14 cellular contexts compared by ENCODE assay signal in the genomic region with DNA sequence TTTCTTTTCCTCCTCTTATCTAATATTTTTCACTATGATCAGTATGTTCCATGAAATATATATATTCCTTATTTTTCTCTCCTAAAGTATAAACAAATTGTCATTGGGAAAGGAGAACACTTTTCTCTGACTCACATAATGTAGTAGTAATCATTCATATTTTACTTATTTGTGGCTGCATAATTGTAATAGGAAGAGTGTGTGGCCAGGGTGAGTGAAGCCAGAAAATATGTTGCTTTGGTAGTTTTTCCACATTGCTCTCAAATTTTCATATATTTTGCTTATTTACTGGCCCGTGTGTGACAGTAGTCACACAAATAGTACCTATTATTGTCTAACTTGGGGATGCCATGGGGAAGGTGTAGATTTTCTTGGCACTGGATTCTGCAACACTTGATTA.
DNase-seq lines count a peak whose midpoint lies in the region; TF ChIP-seq lines count a peak whose summit lies in the region.
"Had no signal": no experiment of that assay in that cellular context is flagged by ENCODE, and none has a peak within 500 bp of the region (broad histone marks: within the 10 kb centered on the region; RNA-seq: fewer than 3 reads in every experiment).

No MANE protein-coding gene starts in this region.

- H3K14ac ChIP-seq in trophoblast cell (ENCODE audit: low read length), result no peak overlapping the region

- no peak overlapping the region for H3K23ac ChIP-seq in trophoblast cell (ENCODE audit: low read length)

- H3K36me3 ChIP-seq in trophoblast cell (ENCODE audit: control insufficient read depth in 1 of 2, insufficient read depth in 2 of 2, low read length in 2 of 2), result no peaks in the 10 kb centered on the region

- no peak overlapping the region for H3K4ac ChIP-seq in trophoblast cell (ENCODE audit: low read depth, low read length)

- H3K27me3 ChIP-seq in trophoblast cell (ENCODE audit: insufficient read depth, low read length), result no peaks in the 10 kb centered on the region

- H3K9me3 ChIP-seq in trophoblast cell (ENCODE audit: insufficient read depth, low read depth, low read length), result no peaks in the 10 kb centered on the region
- H3K9me3 ChIP-seq: A549, Caco-2 had no signal

- no peaks in the 10 kb centered on the region for H3K4me1 ChIP-seq in trophoblast cell (ENCODE audit: control insufficient read depth in 1 of 2, insufficient read depth in 2 of 2, low read length in 2 of 2)
- H3K4me1 ChIP-seq: Caco-2 had no signal

- TF ChIP-seq CTCF in AG10803 (conservative IDR thresholded peaks at IDR 0.05; ENCODE audit: low read length), result no peak
- TF ChIP-seq CTCF in epithelial cell of esophagus (IDR thresholded peaks at IDR 0.05; ENCODE audit: insufficient read depth, low read depth, low read length, missing control alignments), result no peak
- TF ChIP-seq CTCF in lower leg skin (IDR thresholded peaks at IDR 0.05), result no peak

- no peak overlapping the region for H2AFZ ChIP-seq in trophoblast cell (ENCODE audit: insufficient read depth, low read length, poor library complexity)

- H3K27ac ChIP-seq in trophoblast cell (ENCODE audit: low read depth, low read length), result no peak overlapping the region
- H3K27ac ChIP-seq: A549 had no signal

- H4K8ac ChIP-seq in trophoblast cell (ENCODE audit: low read depth, low read length), result no peak overlapping the region

- no peak overlapping the region for H3K9ac ChIP-seq in trophoblast cell (ENCODE audit: low read length)

- WGBS in trophoblast cell (ENCODE audit: extremely low coverage, insufficient coverage, insufficient read length), result no CpG with 5 or more reads among the region's 1 CpG
- WGBS in lower leg skin, 2 donors, result 83 to 95% methylated on average over 1 of the region's 1 CpG

- no peak overlapping the region for H2BK12ac ChIP-seq in trophoblast cell (ENCODE audit: low read length)

- H3K79me1 ChIP-seq in trophoblast cell (ENCODE audit: low read length), result no peaks in the 10 kb centered on the region

- no peak overlapping the region for H4K91ac ChIP-seq in trophoblast cell (ENCODE audit: low read depth, low read length)

- no peak overlapping the region for H3K4me2 ChIP-seq in trophoblast cell (ENCODE audit: low read length)
- H3K4me2 ChIP-seq: A549 had no signal

- no peak for TF ChIP-seq POLR2A in lower leg skin (IDR thresholded peaks at IDR 0.05)

- no peak overlapping the region for H2BK120ac ChIP-seq in trophoblast cell (ENCODE audit: insufficient read depth, low read length, poor library complexity)

- H3K79me2 ChIP-seq in trophoblast cell (ENCODE audit: control insufficient read depth, insufficient read depth, low read length, poor library complexity), result no peaks in the 10 kb centered on the region

- no peak overlapping the region for H2BK5ac ChIP-seq in trophoblast cell (ENCODE audit: low read depth, low read length, poor library complexity)

- H4K12ac ChIP-seq in trophoblast cell (ENCODE audit: low read depth, low read length), result no peak overlapping the region

- DNase-seq in AG10803 (ENCODE audit: low read depth), result peak; percentile 25
- DNase-seq in HCEC 1CT, result peak; percentile 63
- peak; percentile 47 for DNase-seq in epithelial cell of esophagus (ENCODE audit: low read depth)
- peak; percentile 68 to 92 for DNase-seq in trophoblast cell
- DNase-seq in DMS 273 (lab: John Stamatoyannopoulos, UW; ENCODE audit: unreplicated experiment), result no peak
- DNase-seq in lower leg skin (ENCODE audit: low spot score in 2 of 2), result no peak
- DNase-seq in HuH-7.5 (ENCODE audit: low spot score), result no peak
- DNase-seq: Caco-2, DMS53, KBM-7, NCI-H146, NCI-H2081, NCI-H774 had no signal

- intact Hi-C loops in lower leg skin (cut with DNase I; ENCODE audit: low total_unique reads), result no loop called here

- H2AK5ac ChIP-seq in trophoblast cell (ENCODE audit: low read length), result no peak overlapping the region

- no peak overlapping the region for H3K18ac ChIP-seq in trophoblast cell (ENCODE audit: low read length)

- no peak overlapping the region for H3K4me3 ChIP-seq in AG10803 (ENCODE audit: low read length)
- no peak overlapping the region for H3K4me3 ChIP-seq in epithelial cell of esophagus (ENCODE audit: low read length)
- no peak overlapping the region for H3K4me3 ChIP-seq in trophoblast cell (ENCODE audit: low read depth, low read length)
- no peak overlapping the region for H3K4me3 ChIP-seq in lower leg skin (ENCODE audit: low read depth, poor library complexity, severe bottlenecking)
- H3K4me3 ChIP-seq: A549 had no signal

Comparison
In these comparisons a context has a peak if more than half of its experiments do, and no peak if none do; other contexts are left out.
1. DNase-seq: peak in AG10803 (single experiment), HCEC 1CT (single experiment), epithelial cell of esophagus (single experiment) and trophoblast cell (2 of 2); none in DMS 273 (single experiment), lower leg skin (0 of 2) and HuH-7.5 (single experiment).